ENCODE assay signal across 8 cellular contexts in genomic region chr12:107912421-107913004, GRCh38.
DNase-seq lines count a peak whose midpoint lies in the region; ATAC-seq, FAIRE-seq and TF ChIP-seq lines count a peak whose summit lies in the region.

No MANE protein-coding gene starts in this region.

- H2AK5ac ChIP-seq in neuronal stem cell (ENCODE audit: low read depth, low read length), result no peak overlapping the region

- peak overlapping the region; percentile 86 for H2AFZ ChIP-seq in neuronal stem cell (ENCODE audit: low read length)

- no peak for DNase-seq in D721Med (ENCODE audit: insufficient read length, low spot score)
- DNase-seq in NCI-H1694 treated with DMSO at 0.1 percent for 48 hours (lab: John Stamatoyannopoulos, UW), result peak; percentile 33
- peak; percentile 41 for DNase-seq in activated T-cell treated with anti-CD3 and anti-CD28 coated beads for 24 hours (ENCODE audit: low read depth)
- peak; percentile 64 to 80 for DNase-seq in erythroblast (lab: John Stamatoyannopoulos, UW)
- peak; percentile 64 for DNase-seq in neuronal stem cell (ENCODE audit: low spot score)
- DNase-seq in upper lobe of left lung, result peak; percentile 36 to 87
- DNase-seq in amniotic stem cell (lab: John Stamatoyannopoulos, UW), result no peak

- H3K23ac ChIP-seq in neuronal stem cell (ENCODE audit: low read depth, low read length, poor library complexity), result peak overlapping the region; percentile 38

- no peak for TF ChIP-seq EP300 in upper lobe of left lung (IDR thresholded peaks at IDR 0.05)

- FAIRE-seq in D721Med (lab: Jason Lieb, UNC), result no peak

- H3K79me1 ChIP-seq in neuronal stem cell (ENCODE audit: low read depth, low read length), result no peaks in the 10 kb centered on the region

- peak overlapping the region; percentile 87 for H3K18ac ChIP-seq in neuronal stem cell (ENCODE audit: low read length)

- peak; percentile 24 for TF ChIP-seq CTCF in D721Med (IDR thresholded peaks at IDR 0.05; ENCODE audit: insufficient read depth, missing control alignments)
- TF ChIP-seq CTCF in upper lobe of left lung (IDR thresholded peaks at IDR 0.05), result peak; percentile 47 to 68 (median 53)

- no peak overlapping the region for H2BK15ac ChIP-seq in neuronal stem cell (ENCODE audit: low read length)

- H3K4me3 ChIP-seq in neuronal stem cell (ENCODE audit: low read length in 2 of 2) (peak overlapping the region; percentile 30 to 76), upper lobe of left lung (peak overlapping the region in 2 of 4 donors; percentile 13 to 26)

- H3K14ac ChIP-seq in neuronal stem cell (ENCODE audit: low read length), result no peak overlapping the region

- H3K27ac ChIP-seq in neuronal stem cell (replicated peaks; ENCODE audit: low read length) (no peak overlapping the region), upper lobe of left lung (no peak overlapping the region)

- peaks cover 0 to 5% of the 10 kb centered on the region in 2 donors for H3K4me1 ChIP-seq in neuronal stem cell (ENCODE audit: control insufficient read depth in 2 of 2, insufficient read depth in 1 of 2, low read depth in 1 of 2, low read length in 2 of 2)
- peaks cover 0 to 6% (median 2%) of the 10 kb centered on the region in 4 donors for H3K4me1 ChIP-seq in upper lobe of left lung

- H4K91ac ChIP-seq in neuronal stem cell (ENCODE audit: low read depth, low read length, poor library complexity), result no peak overlapping the region

- H3K9me3 ChIP-seq in neuronal stem cell (replicated peaks in 1 of 2; ENCODE audit: control insufficient read depth in 2 of 2, insufficient read depth in 1 of 2, low read depth in 1 of 2, low read length in 2 of 2) (no peaks in the 10 kb centered on the region), upper lobe of left lung (no peaks in the 10 kb centered on the region)

- H3K27me3 ChIP-seq in neuronal stem cell (ENCODE audit: control insufficient read depth in 3 of 3, insufficient read depth in 3 of 3, low read depth in 1 of 3, low read length in 3 of 3) (peaks cover 0 to 16% (median 13%) of the 10 kb centered on the region in 3 experiments), upper lobe of left lung (no peaks in the 10 kb centered on the region)

- TF ChIP-seq POLR2A in erythroblast (IDR thresholded peaks at IDR 0.05; ENCODE audit: low read length) (no peak), upper lobe of left lung (IDR thresholded peaks at IDR 0.05) (no peak)

- H2BK120ac ChIP-seq in neuronal stem cell (ENCODE audit: low read depth, low read length), result no peak overlapping the region

- no peak overlapping the region for H2BK12ac ChIP-seq in neuronal stem cell (ENCODE audit: low read length)

- H3K36me3 ChIP-seq in neuronal stem cell (replicated peaks in 1 of 2; ENCODE audit: control insufficient read depth in 2 of 2, insufficient read depth in 2 of 2, low read length in 2 of 2) (no peaks in the 10 kb centered on the region), upper lobe of left lung (no peaks in the 10 kb centered on the region)

- no peak overlapping the region for H3K4ac ChIP-seq in neuronal stem cell (ENCODE audit: low read length)

- H3K4me2 ChIP-seq in neuronal stem cell (ENCODE audit: insufficient read depth, low read length, poor library complexity, severe bottlenecking), result peak overlapping the region; percentile 96

- no peak overlapping the region for H2BK5ac ChIP-seq in neuronal stem cell (ENCODE audit: low read length)

- peak overlapping the region; percentile 87 for H3K9ac ChIP-seq in neuronal stem cell (ENCODE audit: low read depth, low read length, poor library complexity)

- WGBS in neuronal stem cell (ENCODE audit: extremely low coverage in 2 of 2, insufficient read length in 2 of 2, insufficient replicate concordance in 1 of 2), 2 donors, result no CpG with 5 or more reads among the region's 22 CpGs
- 1 to 2% methylated on average over 10 to 22 of the region's 22 CpGs for WGBS in upper lobe of left lung, 2 donors

- ATAC-seq in GM21723 (IDR thresholded peaks at IDR 0.05; ENCODE audit: unreplicated experiment) (peak; percentile 94), upper lobe of left lung (ENCODE audit: low FRiP score in 2 of 2) (peak; percentile 38 to 67)

- H4K8ac ChIP-seq in neuronal stem cell (ENCODE audit: low read depth, low read length), result no peak overlapping the region

Comparison
In these comparisons a context has a peak if more than half of its experiments do, and no peak if none do; other contexts are left out.
1. DNase-seq: peak in NCI-H1694 treated with DMSO at 0.1 percent for 48 hours (single experiment), activated T-cell treated with anti-CD3 and anti-CD28 coated beads for 24 hours (single experiment), erythroblast (2 of 2), neuronal stem cell (single experiment) and upper lobe of left lung (2 of 2); none in D721Med (single experiment) and amniotic stem cell (single experiment).